Comparison of ENCODE assay signal across 8 cellular contexts in genomic region chr13:97975851-97976550, GRCh38. TPM values are rescaled to one million over a fixed set of nuclear protein-coding genes. Genes with fewer than 3 reads are reported as not detected.
DNase-seq lines count a peak whose midpoint lies in the region; ATAC-seq and TF ChIP-seq lines count a peak whose summit lies in the region.

No MANE protein-coding gene starts in this region.

- H3K4me3 Mint-ChIP-seq in CD8-positive, alpha-beta memory T cell: peak overlapping the region; percentile 91 to 99 (median 93)
- H3K4me3 Mint-ChIP-seq in activated CD8-positive, alpha-beta T cell treated with anti-CD3 and anti-CD28 coated beads for 36 hours: peak overlapping the region; percentile 89

- ATAC-seq in GM19455 (IDR thresholded peaks at IDR 0.05; ENCODE audit: unreplicated experiment) (peak; percentile 88), HG03571 (IDR thresholded peaks at IDR 0.05; ENCODE audit: unreplicated experiment) (peak; percentile 86), lower lobe of right lung (peak; percentile 99)
- ATAC-seq in activated CD8-positive, alpha-beta T cell treated with anti-CD3 and anti-CD28 coated beads for 36 hours: peak; percentile 91

- 0% methylated on average over 72 of the region's 72 CpGs for WGBS in ectodermal cell, 2 experiments

- H3K36me3 Mint-ChIP-seq in CD8-positive, alpha-beta memory T cell: peaks cover 0 to 7% (median 0%) of the 10 kb centered on the region in 3 donors
- H3K36me3 Mint-ChIP-seq in activated CD8-positive, alpha-beta T cell treated with anti-CD3 and anti-CD28 coated beads for 36 hours (ENCODE audit: low read depth): peaks cover 14% of the 10 kb centered on the region

- intact Hi-C loops in activated CD8-positive, alpha-beta T cell treated with anti-CD3 and anti-CD28 coated beads for 36 hours (cut with micrococcal nuclease): loop anchor here (10.0 kb wide), 2 partner anchors 121 to 541 kb away; partner anchors contain the start of gene RAP2A
- intact Hi-C loops in lower lobe of right lung (cut with DNase I): no loop called here

- H3K27me3 Mint-ChIP-seq in CD8-positive, alpha-beta memory T cell: peaks cover 1 to 6% of the 10 kb centered on the region in 2 donors
- peaks cover 1% of the 10 kb centered on the region for H3K27me3 Mint-ChIP-seq in activated CD8-positive, alpha-beta T cell treated with anti-CD3 and anti-CD28 coated beads for 36 hours

- H3K27me3 ChIP-seq in CD8-positive, alpha-beta memory T cell (ENCODE audit: insufficient read depth, low read length, poor library complexity, severe bottlenecking): no peaks in the 10 kb centered on the region
- H3K27me3 ChIP-seq in ectodermal cell (ENCODE audit: control insufficient read depth, insufficient read depth, low read length, poor library complexity, severe bottlenecking): no peaks in the 10 kb centered on the region
- H3K27me3 ChIP-seq in lower lobe of right lung (ENCODE audit: low read depth): no peaks in the 10 kb centered on the region

- no peak for TF ChIP-seq CTCF in activated CD8-positive, alpha-beta T cell treated with anti-CD3 and anti-CD28 coated beads for 36 hours (IDR thresholded peaks at IDR 0.05)
- no peak for TF ChIP-seq CTCF in lower lobe of right lung (IDR thresholded peaks at IDR 0.05)

- peaks cover 33 to 47% (median 36%) of the 10 kb centered on the region in 3 donors for H3K4me1 Mint-ChIP-seq in CD8-positive, alpha-beta memory T cell
- peaks cover 27% of the 10 kb centered on the region for H3K4me1 Mint-ChIP-seq in activated CD8-positive, alpha-beta T cell treated with anti-CD3 and anti-CD28 coated beads for 36 hours (ENCODE audit: low read depth)

- peak overlapping the region; percentile 86 to 96 (median 94) for H3K27ac Mint-ChIP-seq in CD8-positive, alpha-beta memory T cell
- peak overlapping the region; percentile 98 for H3K27ac Mint-ChIP-seq in activated CD8-positive, alpha-beta T cell treated with anti-CD3 and anti-CD28 coated beads for 36 hours

- no peaks in the 10 kb centered on the region for H3K9me3 Mint-ChIP-seq in CD8-positive, alpha-beta memory T cell
- H3K9me3 Mint-ChIP-seq in activated CD8-positive, alpha-beta T cell treated with anti-CD3 and anti-CD28 coated beads for 36 hours: no peaks in the 10 kb centered on the region

- no peaks in the 10 kb centered on the region for H3K9me3 ChIP-seq in CD8-positive, alpha-beta memory T cell (ENCODE audit: low read length)
- H3K9me3 ChIP-seq in ectodermal cell (ENCODE audit: control insufficient read depth, low read length): no peaks in the 10 kb centered on the region
- no peaks in the 10 kb centered on the region for H3K9me3 ChIP-seq in lower lobe of right lung

- peak in 3 of 5 donors; percentile 88 to 91 (median 89) for DNase-seq in CD8-positive, alpha-beta memory T cell
- peak; percentile 82 for DNase-seq in NCI-H82 treated with DMSO at 0.1 percent for 48 hours (lab: John Stamatoyannopoulos, UW; ENCODE audit: unreplicated experiment)
- peak; percentile 90 for DNase-seq in activated CD8-positive, alpha-beta T cell treated with anti-CD3 and anti-CD28 coated beads for 36 hours
- DNase-seq in lower lobe of right lung: peak; percentile 66
- peak; percentile 72 to 87 (median 82) for DNase-seq in stimulated activated CD4-positive, alpha-beta T cell treated with anti-CD3 and anti-CD28 coated beads, TNF-alpha, amount 100 ng/mL, for 1 hour (ENCODE audit: low read depth in 3 of 3, low spot score in 1 of 3)

- H3K4me3 ChIP-seq in CD8-positive, alpha-beta memory T cell (ENCODE audit: low read length): peak overlapping the region; percentile 44
- peak overlapping the region; percentile 80 for H3K4me3 ChIP-seq in ectodermal cell (ENCODE audit: insufficient read depth, low read depth, low read length)
- H3K4me3 ChIP-seq in lower lobe of right lung: peak overlapping the region; percentile 82

- H3K36me3 ChIP-seq in CD8-positive, alpha-beta memory T cell (ENCODE audit: insufficient read depth, low read length): no peaks in the 10 kb centered on the region
- H3K36me3 ChIP-seq in ectodermal cell (ENCODE audit: control insufficient read depth, insufficient read depth, low read length) (no peaks in the 10 kb centered on the region), lower lobe of right lung (no peaks in the 10 kb centered on the region)

- H3K4me1 ChIP-seq in CD8-positive, alpha-beta memory T cell (ENCODE audit: insufficient read depth, low read length): peaks cover 20% of the 10 kb centered on the region
- H3K4me1 ChIP-seq in ectodermal cell (ENCODE audit: control insufficient read depth, insufficient read depth, low read length) (no peaks in the 10 kb centered on the region), lower lobe of right lung (peaks cover 27% of the 10 kb centered on the region)

- POLR2A ChIA-PET in CD8-positive, alpha-beta memory T cell (lab: Charles Lee): interaction anchor here (0.6 to 1.4 kb wide), 2 partner anchors 73 to 542 kb away, joined by 3 to 7 read pairs; partner anchors contain the start of gene RAP2A
- POLR2A ChIA-PET in activated CD8-positive, alpha-beta T cell treated with anti-CD3 and anti-CD28 coated beads for 36 hours (lab: Charles Lee): interaction anchor here (1.1 kb wide), 1 partner anchor 14 kb away, joined by 3 read pairs; no protein-coding TSS in a partner anchor

- peak overlapping the region; percentile 77 for H3K27ac ChIP-seq in CD8-positive, alpha-beta memory T cell (ENCODE audit: low read depth, low read length)
- H3K27ac ChIP-seq in ectodermal cell (ENCODE audit: insufficient read depth, low read depth, low read length, poor library complexity, severe bottlenecking) (peak overlapping the region; percentile 94), lower lobe of right lung (peak overlapping the region; percentile 94)

- CTCF ChIA-PET in CD8-positive, alpha-beta memory T cell (lab: Charles Lee): no interaction called here
- CTCF ChIA-PET in activated CD8-positive, alpha-beta T cell treated with anti-CD3 and anti-CD28 coated beads for 36 hours (lab: Charles Lee): no interaction called here

RNA-seq across cellular contexts. Expression of gene IPO5, which starts 22.5 kb away (rescaled TPM):
- total RNA-seq in CD8-positive, alpha-beta memory T cell: 100 to 1,000 TPM; 225 to 239 TPM
- polyA plus RNA-seq in CD8-positive, alpha-beta memory T cell: 38.2 TPM
- total RNA-seq in activated CD8-positive, alpha-beta T cell treated with anti-CD3 and anti-CD28 coated beads for 36 hours: 100 to 1,000 TPM; 242 to 250 TPM
- polyA plus RNA-seq in ectodermal cell (2013, experiment 1 of 4): 368 TPM
- polyA plus RNA-seq in ectodermal cell (2013, experiment 2 of 4): 402 TPM
- 347 TPM for polyA plus RNA-seq in ectodermal cell (2013, experiment 3 of 4)
- 370 TPM for polyA plus RNA-seq in ectodermal cell (2013, experiment 4 of 4)
- total RNA-seq in lower lobe of right lung: 83.6 TPM

Comparison
In these comparisons a context has a peak if more than half of its experiments do, and no peak if none do; other contexts are left out.
1. Peak in every context shown above with its lines: DNase-seq, ATAC-seq, H3K4me3 ChIP-seq and H3K27ac ChIP-seq.